ENCODE assay signal across 11 cellular contexts in the genomic region with DNA sequence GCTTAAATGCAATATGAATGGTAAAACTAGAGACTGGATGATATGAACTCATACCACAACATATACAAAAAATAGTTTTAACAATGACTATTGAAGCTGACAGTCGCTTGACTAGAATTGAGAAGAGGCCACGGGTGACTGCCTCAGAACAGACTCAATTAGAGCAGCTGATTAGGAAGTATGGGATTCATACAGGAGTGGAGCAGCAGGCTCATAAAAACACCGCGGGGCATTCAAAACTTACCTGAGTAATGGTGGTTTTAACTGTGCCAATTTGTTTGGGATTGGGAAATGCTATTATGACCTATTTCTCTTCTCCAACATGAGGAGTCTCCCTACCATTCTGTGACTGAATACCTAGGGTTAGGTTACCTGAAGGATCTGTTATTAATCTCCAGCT. TPM values are rescaled to one million over a fixed set of nuclear protein-coding genes. Genes with fewer than 3 reads are reported as not detected.
DNase-seq lines count a peak whose midpoint lies in the region; ATAC-seq and TF ChIP-seq lines count a peak whose summit lies in the region.
"Had no signal": no experiment of that assay in that cellular context is flagged by ENCODE, and none has a peak within 500 bp of the region (broad histone marks: within the 10 kb centered on the region; RNA-seq: fewer than 3 reads in every experiment).

No MANE protein-coding gene starts in this region.

- H3K4me1 ChIP-seq in lower lobe of right lung (peaks cover 58% of the 10 kb centered on the region), OCI-LY7 (ENCODE audit: insufficient read depth, low read length, poor library complexity, severe bottlenecking) (no peaks in the 10 kb centered on the region)

- BruUV-seq in OCI-LY7 (replicated peaks; lab: Mats Ljungman, UMichigan): no TSS peak

- H3K9me2 ChIP-seq in OCI-LY7 (ENCODE audit: insufficient read depth, low read length): no peaks in the 10 kb centered on the region

- H3K79me2 ChIP-seq in OCI-LY7 (ENCODE audit: insufficient read depth, low read depth, low read length): no peaks in the 10 kb centered on the region

- peaks cover 36% of the 10 kb centered on the region for H3K27me3 Mint-ChIP-seq in WTC11 (ENCODE audit: low read depth)
- H3K27me3 Mint-ChIP-seq in stimulated activated naive B cell treated with anti-CD40 and anti-IgM and Interleukin-4, amounts not matched to agents 10 μg/mL and 1 μg/mL and 100 μg/mL, for 72 hours: peaks cover 31 to 41% of the 10 kb centered on the region in 2 donors

- no peaks in the 10 kb centered on the region for H3K27me3 ChIP-seq in lower lobe of right lung (ENCODE audit: low read depth)
- H3K27me3 ChIP-seq: sigmoid colon had no signal

- TF ChIP-seq POLR2A in erythroblast (IDR thresholded peaks at IDR 0.05; ENCODE audit: low read length): no peak

- H3K27ac Mint-ChIP-seq in WTC11: no peak overlapping the region
- H3K27ac Mint-ChIP-seq in stimulated activated naive B cell treated with anti-CD40 and anti-IgM and Interleukin-4, amounts not matched to agents 10 μg/mL and 1 μg/mL and 100 μg/mL, for 72 hours: no peak overlapping the region

- no peaks in the 10 kb centered on the region for H3K9me3 Mint-ChIP-seq in WTC11
- H3K9me3 Mint-ChIP-seq in stimulated activated naive B cell treated with anti-CD40 and anti-IgM and Interleukin-4, amounts not matched to agents 10 μg/mL and 1 μg/mL and 100 μg/mL, for 72 hours: no peaks in the 10 kb centered on the region

- H3K4me2 ChIP-seq in OCI-LY7 (ENCODE audit: low read length): no peak overlapping the region

- H3K27ac ChIP-seq in lower lobe of right lung: no peak overlapping the region
- no peak overlapping the region for H3K27ac ChIP-seq in OCI-LY7 (ENCODE audit: low read depth, low read length, poor library complexity, severe bottlenecking)

- no peaks in the 10 kb centered on the region for H3K36me3 ChIP-seq in lower lobe of right lung
- H3K36me3 ChIP-seq in OCI-LY7 (ENCODE audit: insufficient read depth, low read length): no peaks in the 10 kb centered on the region
- H3K36me3 ChIP-seq: sigmoid colon had no signal

- H3K9me3 ChIP-seq in lower lobe of right lung (no peaks in the 10 kb centered on the region), OCI-LY7 (ENCODE audit: low read length) (no peaks in the 10 kb centered on the region)
- H3K9me3 ChIP-seq: sigmoid colon had no signal

- TF ChIP-seq CTCF in WTC11 (IDR thresholded peaks at IDR 0.05) (no peak), lower lobe of right lung (IDR thresholded peaks at IDR 0.05) (no peak), OCI-LY7 (conservative IDR thresholded peaks at IDR 0.05; ENCODE audit: low read length) (no peak)

- no peaks in the 10 kb centered on the region for H3K36me3 Mint-ChIP-seq in WTC11
- no peaks in the 10 kb centered on the region for H3K36me3 Mint-ChIP-seq in stimulated activated naive B cell treated with anti-CD40 and anti-IgM and Interleukin-4, amounts not matched to agents 10 μg/mL and 1 μg/mL and 100 μg/mL, for 72 hours

- H2AFZ ChIP-seq in OCI-LY7 (ENCODE audit: low read length): no peak overlapping the region

- ATAC-seq in WTC11: no peak
- ATAC-seq in lower lobe of right lung: no peak
- ATAC-seq in stimulated activated naive B cell treated with anti-CD40 and anti-IgM and Interleukin-4, amounts not matched to agents 10 μg/mL and 1 μg/mL and 100 μg/mL, for 72 hours (replicated peaks): no peak

- peaks cover 39% of the 10 kb centered on the region for H3K4me1 Mint-ChIP-seq in WTC11
- H3K4me1 Mint-ChIP-seq in stimulated activated naive B cell treated with anti-CD40 and anti-IgM and Interleukin-4, amounts not matched to agents 10 μg/mL and 1 μg/mL and 100 μg/mL, for 72 hours: peaks cover 7 to 16% of the 10 kb centered on the region in 2 donors

- peak overlapping the region; percentile 90 for H3K4me3 Mint-ChIP-seq in WTC11
- H3K4me3 Mint-ChIP-seq in stimulated activated naive B cell treated with anti-CD40 and anti-IgM and Interleukin-4, amounts not matched to agents 10 μg/mL and 1 μg/mL and 100 μg/mL, for 72 hours: no peak overlapping the region

- DNase-seq in DMS153 (lab: John Stamatoyannopoulos, UW): peak; percentile 93
- DNase-seq in NCI-H1930 (lab: John Stamatoyannopoulos, UW): peak; percentile 96 to 97
- DNase-seq in WTC11 (ENCODE audit: low spot score): no peak
- DNase-seq in lower lobe of right lung: no peak
- no peak for DNase-seq in stimulated activated naive B cell treated with anti-CD40 and anti-IgM and Interleukin-4, amounts not matched to agents 10 μg/mL and 1 μg/mL and 100 μg/mL, for 72 hours
- no peak for DNase-seq in OCI-LY7 (ENCODE audit: low spot score)
- DNase-seq in erythroblast (lab: John Stamatoyannopoulos, UW): no peak
- DNase-seq in GM19238 (ENCODE audit: insufficient read length, low spot score): no peak
- DNase-seq: activated T-cell treated with anti-CD3 and anti-CD28 coated beads for 4 hours, sigmoid colon, T-helper 9 cell had no signal

- no peaks in the 10 kb centered on the region for H4K20me1 ChIP-seq in OCI-LY7 (ENCODE audit: insufficient read depth, low read length)

- intact Hi-C loops in lower lobe of right lung (cut with DNase I) (no loop called here), OCI-LY7 (cut with micrococcal nuclease; ENCODE audit: unreplicated experiment) (no loop called here)

- CTCF ChIA-PET in WTC11 (lab: Charles Lee): interaction anchor here (1.7 kb wide), 1 partner anchor 80 kb away, joined by 3 read pairs; no protein-coding TSS in a partner anchor
- CTCF ChIA-PET in OCI-LY7 (lab: Charles Lee; ENCODE audit: unreplicated experiment): no interaction called here

- POLR2A ChIA-PET in WTC11 (lab: Charles Lee): no interaction called here
- POLR2A ChIA-PET in OCI-LY7 (lab: Charles Lee): interaction anchor here (0.6 to 0.7 kb wide), 2 partner anchors 270 to 1048 kb away, joined by 3 to 4 read pairs; no protein-coding TSS in a partner anchor

- H3K4me3 ChIP-seq in lower lobe of right lung: peak overlapping the region; percentile 84
- H3K4me3 ChIP-seq in OCI-LY7 (ENCODE audit: low read depth, low read length, poor library complexity, severe bottlenecking): no peak overlapping the region

TF ChIP-seq in WTC11, 78 proteins besides CTCF, POLR2A, EP300 and RAD21 (continues in another document):
- TF ChIP-seq, protein P1, sequence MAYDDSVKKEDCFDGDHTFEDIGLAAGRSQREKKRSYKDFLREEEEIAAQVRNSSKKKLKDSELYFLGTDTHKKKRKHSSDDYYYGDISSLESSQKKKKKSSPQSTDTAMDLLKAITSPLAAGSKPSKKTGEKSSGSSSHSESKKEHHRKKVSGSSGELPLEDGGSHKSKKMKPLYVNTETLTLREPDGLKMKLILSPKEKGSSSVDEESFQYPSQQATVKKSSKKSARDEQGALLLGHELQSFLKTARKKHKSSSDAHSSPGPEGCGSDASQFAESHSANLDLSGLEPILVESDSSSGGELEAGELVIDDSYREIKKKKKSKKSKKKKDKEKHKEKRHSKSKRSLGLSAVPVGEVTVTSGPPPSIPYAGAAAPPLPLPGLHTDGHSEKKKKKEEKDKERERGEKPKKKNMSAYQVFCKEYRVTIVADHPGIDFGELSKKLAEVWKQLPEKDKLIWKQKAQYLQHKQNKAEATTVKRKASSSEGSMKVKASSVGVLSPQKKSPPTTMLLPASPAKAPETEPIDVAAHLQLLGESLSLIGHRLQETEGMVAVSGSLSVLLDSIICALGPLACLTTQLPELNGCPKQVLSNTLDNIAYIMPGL (CRISPR knock-in tag; IDR thresholded peaks at IDR 0.05): no peak
- TF ChIP-seq, protein P2, sequence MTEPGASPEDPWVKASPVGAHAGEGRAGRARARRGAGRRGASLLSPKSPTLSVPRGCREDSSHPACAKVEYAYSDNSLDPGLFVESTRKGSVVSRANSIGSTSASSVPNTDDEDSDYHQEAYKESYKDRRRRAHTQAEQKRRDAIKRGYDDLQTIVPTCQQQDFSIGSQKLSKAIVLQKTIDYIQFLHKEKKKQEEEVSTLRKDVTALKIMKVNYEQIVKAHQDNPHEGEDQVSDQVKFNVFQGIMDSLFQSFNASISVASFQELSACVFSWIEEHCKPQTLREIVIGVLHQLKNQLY (CRISPR knock-in tag; IDR thresholded peaks at IDR 0.05): no peak
- TF ChIP-seq ATF1 (CRISPR knock-in tag; IDR thresholded peaks at IDR 0.05) (no peak), ZNF423 (CRISPR knock-in tag; IDR thresholded peaks at IDR 0.05) (no peak), ZNF138 (CRISPR knock-in tag; conservative IDR thresholded peaks at IDR 0.05) (no peak), CREB1 (CRISPR knock-in tag; IDR thresholded peaks at IDR 0.05) (no peak), MYBL2 (CRISPR knock-in tag; IDR thresholded peaks at IDR 0.05) (no peak), NR1H2 (CRISPR knock-in tag; IDR thresholded peaks at IDR 0.05) (no peak), ETV6 (CRISPR knock-in tag; IDR thresholded peaks at IDR 0.05) (no peak)
- TF ChIP-seq, protein P3, sequence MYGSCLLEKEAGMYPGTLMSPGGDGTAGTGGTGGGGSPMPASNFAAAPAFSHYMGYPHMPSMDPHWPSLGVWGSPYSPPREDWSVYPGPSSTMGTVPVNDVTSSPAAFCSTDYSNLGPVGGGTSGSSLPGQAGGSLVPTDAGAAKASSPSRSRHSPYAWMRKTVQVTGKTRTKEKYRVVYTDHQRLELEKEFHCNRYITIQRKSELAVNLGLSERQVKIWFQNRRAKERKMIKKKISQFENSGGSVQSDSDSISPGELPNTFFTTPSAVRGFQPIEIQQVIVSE (CRISPR knock-in tag; IDR thresholded peaks at IDR 0.05; ENCODE audit: borderline replicate concordance): no peak
- TF ChIP-seq, protein P4, sequence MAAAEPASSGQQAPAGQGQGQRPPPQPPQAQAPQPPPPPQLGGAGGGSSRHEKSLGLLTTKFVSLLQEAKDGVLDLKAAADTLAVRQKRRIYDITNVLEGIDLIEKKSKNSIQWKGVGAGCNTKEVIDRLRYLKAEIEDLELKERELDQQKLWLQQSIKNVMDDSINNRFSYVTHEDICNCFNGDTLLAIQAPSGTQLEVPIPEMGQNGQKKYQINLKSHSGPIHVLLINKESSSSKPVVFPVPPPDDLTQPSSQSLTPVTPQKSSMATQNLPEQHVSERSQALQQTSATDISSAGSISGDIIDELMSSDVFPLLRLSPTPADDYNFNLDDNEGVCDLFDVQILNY (CRISPR knock-in tag; IDR thresholded peaks at IDR 0.05): no peak

RNA-seq across cellular contexts. Expression of a gene that starts 2.1 kb away (rescaled TPM):
- total RNA-seq in WTC11 (2021) (10.2 to 12.2 TPM (median 11.5 TPM) in 3 replicates), lower lobe of right lung (41.1 TPM), OCI-LY7 (2022) (not detected in 2 replicates)
- not detected in 2 replicates for total RNA-seq in OCI-LY7 (2014; rRNA removed; shearing (Covaris generic))

Comparison
In these comparisons a context has a peak if more than half of its experiments do, and no peak if none do; other contexts are left out.
1. DNase-seq: peak in DMS153 (single experiment) and NCI-H1930 (2 of 2); none in WTC11 (single experiment), lower lobe of right lung (single experiment), stimulated activated naive B cell treated with anti-CD40 and anti-IgM and Interleukin-4, amounts not matched to agents 10 μg/mL and 1 μg/mL and 100 μg/mL, for 72 hours (single experiment), OCI-LY7 (single experiment), erythroblast (0 of 2) and GM19238 (single experiment).
2. RNA of a gene that starts 2.1 kb away (total RNA-seq): 41.1 TPM in lower lobe of right lung (single experiment) and 10.2 to 12.2 TPM in WTC11; not detected in OCI-LY7; every median in the first group is over 10 times any median in the second.